ENCODE assay signal across 23 cellular contexts in the genomic region with DNA sequence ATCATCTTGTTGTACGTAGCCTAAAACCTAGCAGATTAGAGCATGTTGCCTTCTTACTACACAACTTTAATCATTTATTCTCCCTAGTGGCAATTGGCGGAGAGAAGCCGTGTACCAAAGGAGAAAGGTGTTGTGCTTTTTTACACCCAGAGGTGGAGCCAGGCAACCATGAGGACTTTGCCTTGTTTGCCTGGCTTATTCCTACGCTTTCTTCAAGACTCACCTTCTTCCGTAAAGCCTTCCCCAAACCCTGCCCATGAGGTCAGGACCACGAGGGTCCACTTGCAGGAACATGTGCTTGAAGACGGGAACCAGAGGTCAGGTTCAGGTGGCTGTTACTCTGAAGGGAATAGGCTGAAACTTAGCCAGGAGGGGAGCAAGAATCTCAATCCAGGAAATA.
"Had no signal": no experiment of that assay in that cellular context is flagged by ENCODE, and none has a peak within 500 bp of the region (broad histone marks: within the 10 kb centered on the region; RNA-seq: fewer than 3 reads in every experiment).

No MANE protein-coding gene starts in this region.

- FAIRE-seq: astrocyte had no signal

- H3K9me3 ChIP-seq: esophagus muscularis mucosa, right atrium auricular region, thoracic aorta, vagina had no signal

- ATAC-seq: activated T-cell treated with anti-CD3 and anti-CD28 coated beads, Interleukin-2, amount 50 U/mL, for 4 hours; activated T-helper 17 cell treated with anti-CD3 and anti-CD28 coated beads, Interleukin-2, amount 50 U/mL, for 72 hours; foreskin keratinocyte; natural killer cell treated with Interleukin-12 subunit alpha and Interleukin-12 subunit beta and Interleukin-15 and Interleukin-18, amount 100 ng/mL, for 72 hours; T-helper 17 cell had no signal

- DNase-seq: activated CD4-positive, alpha-beta memory T cell treated with anti-CD3 and anti-CD28 coated beads, Interleukin-2, amount 10 ng/mL, durations not matched to agents 7 days and 5 days; activated CD4-positive, alpha-beta T cell treated with anti-CD3 and anti-CD28 coated beads for 1 hour; activated CD4-positive, alpha-beta T cell treated with anti-CD3 and anti-CD28 coated beads, Interleukin-2, amount 10 ng/mL, durations not matched to agents 7 days and 5 days; activated gamma-delta T cell treated with Interleukin-2 at 50 U/mL for 16 hours; activated naive CD4-positive, alpha-beta T cell treated with anti-CD3 and anti-CD28 coated beads, Interleukin-2, amount 50 U/mL, for 16 hours; activated T-cell treated with anti-CD3 and anti-CD28 coated beads, Interleukin-2, amount 50 U/mL, for 4 hours; amniotic stem cell; central memory CD4-positive, alpha-beta T cell; foreskin keratinocyte; immature natural killer cell; midbrain; stimulated activated CD4-positive, alpha-beta T cell treated with anti-CD3 and anti-CD28 coated beads, Interleukin-4, amount 100 ng/mL, for 1 hour; T-helper 17 cell; T1000 had no signal

- H3K27me3 ChIP-seq: esophagus muscularis mucosa, foreskin keratinocyte, right atrium auricular region, vagina had no signal

- H3K27ac Mint-ChIP-seq: activated CD4-positive, alpha-beta memory T cell treated with anti-CD3 and anti-CD28 coated beads, Interleukin-2, amount 10 ng/mL, durations not matched to agents 7 days and 5 days; activated CD4-positive, alpha-beta T cell treated with anti-CD3 and anti-CD28 coated beads, Interleukin-2, amount 10 ng/mL, durations not matched to agents 7 days and 5 days; activated T-helper 17 cell treated with anti-CD3 and anti-CD28 coated beads, Interleukin-2, amount 50 U/mL, for 72 hours; immature natural killer cell; natural killer cell treated with Interleukin-12 subunit alpha and Interleukin-12 subunit beta and Interleukin-15 and Interleukin-18, amount 100 ng/mL, for 72 hours; stimulated activated naive CD8-positive, alpha-beta T cell treated with anti-CD3 and anti-CD28 coated beads, Interleukin-15, Interleukin-2, amounts not matched to agents 100 ng/mL and 50 ng/mL, for 24 hours; T-helper 17 cell; type B pancreatic cell had no signal

- H3K4me3 ChIP-seq: esophagus muscularis mucosa, right atrium auricular region, thoracic aorta, vagina had no signal

- H3K27me3 Mint-ChIP-seq: activated CD4-positive, alpha-beta memory T cell treated with anti-CD3 and anti-CD28 coated beads, Interleukin-2, amount 10 ng/mL, durations not matched to agents 7 days and 5 days; activated CD4-positive, alpha-beta T cell treated with anti-CD3 and anti-CD28 coated beads, Interleukin-2, amount 10 ng/mL, durations not matched to agents 7 days and 5 days; activated T-helper 17 cell treated with anti-CD3 and anti-CD28 coated beads, Interleukin-2, amount 50 U/mL, for 72 hours; natural killer cell treated with Interleukin-12 subunit alpha and Interleukin-12 subunit beta and Interleukin-15 and Interleukin-18, amount 100 ng/mL, for 72 hours; stimulated activated naive CD8-positive, alpha-beta T cell treated with anti-CD3 and anti-CD28 coated beads, Interleukin-15, Interleukin-2, amounts not matched to agents 100 ng/mL and 50 ng/mL, for 24 hours; T-helper 17 cell; type B pancreatic cell had no signal

- H3K4me3 Mint-ChIP-seq: activated CD4-positive, alpha-beta memory T cell treated with anti-CD3 and anti-CD28 coated beads, Interleukin-2, amount 10 ng/mL, durations not matched to agents 7 days and 5 days; activated CD4-positive, alpha-beta T cell treated with anti-CD3 and anti-CD28 coated beads, Interleukin-2, amount 10 ng/mL, durations not matched to agents 7 days and 5 days; activated T-cell treated with anti-CD3 and anti-CD28 coated beads, Interleukin-2, amount 50 U/mL, for 4 hours; activated T-helper 17 cell treated with anti-CD3 and anti-CD28 coated beads, Interleukin-2, amount 50 U/mL, for 72 hours; natural killer cell treated with Interleukin-12 subunit alpha and Interleukin-12 subunit beta and Interleukin-15 and Interleukin-18, amount 100 ng/mL, for 72 hours; stimulated activated naive CD8-positive, alpha-beta T cell treated with anti-CD3 and anti-CD28 coated beads, Interleukin-15, Interleukin-2, amounts not matched to agents 100 ng/mL and 50 ng/mL, for 24 hours; T-helper 17 cell; type B pancreatic cell had no signal

- H3K4me1 ChIP-seq: esophagus muscularis mucosa, foreskin keratinocyte, right atrium auricular region, vagina had no signal

- H3K36me3 ChIP-seq: esophagus muscularis mucosa, right atrium auricular region, thoracic aorta, vagina had no signal

- H3K9me3 Mint-ChIP-seq: activated CD4-positive, alpha-beta T cell treated with anti-CD3 and anti-CD28 coated beads, Interleukin-2, amount 10 ng/mL, durations not matched to agents 7 days and 5 days had no signal

- H3K4me1 Mint-ChIP-seq: activated CD4-positive, alpha-beta memory T cell treated with anti-CD3 and anti-CD28 coated beads, Interleukin-2, amount 10 ng/mL, durations not matched to agents 7 days and 5 days; activated CD4-positive, alpha-beta T cell treated with anti-CD3 and anti-CD28 coated beads, Interleukin-2, amount 10 ng/mL, durations not matched to agents 7 days and 5 days; activated T-helper 17 cell treated with anti-CD3 and anti-CD28 coated beads, Interleukin-2, amount 50 U/mL, for 72 hours; immature natural killer cell; T-helper 17 cell had no signal

- H3K36me3 Mint-ChIP-seq: type B pancreatic cell had no signal

- H3K27ac ChIP-seq: esophagus muscularis mucosa, foreskin keratinocyte, right atrium auricular region, thoracic aorta, vagina had no signal
